ENCODE assay signal across 9 cellular contexts in genomic region chr12:124516850-124517249, GRCh38. TPM values are rescaled to one million over a fixed set of nuclear protein-coding genes. Genes with fewer than 3 reads are reported as not detected.
A peak's percentile ranks its signal among the peaks of the same experiment; 100 is the strongest.
DNase-seq lines count a peak whose midpoint lies in the region; ATAC-seq and TF ChIP-seq lines count a peak whose summit lies in the region.
"Had no signal": no experiment of that assay in that cellular context is flagged by ENCODE, and none has a peak within 500 bp of the region (broad histone marks: within the 10 kb centered on the region; RNA-seq: fewer than 3 reads in every experiment).

No MANE protein-coding gene starts in this region.

- TF ChIP-seq CTCF in Panc1 (IDR thresholded peaks at IDR 0.05): no peak
- no peak for TF ChIP-seq CTCF in tibial artery (IDR thresholded peaks at IDR 0.05)

- peak overlapping the region; percentile 83 for H3K27ac ChIP-seq in Panc1 (ENCODE audit: low read length)
- H3K27ac ChIP-seq in duodenal mucosa (ENCODE audit: low read depth, low read length): peak overlapping the region; percentile 65
- H3K27ac ChIP-seq in muscle layer of colon (ENCODE audit: low read depth, low read length): peak overlapping the region; percentile 99
- peak overlapping the region; percentile 98 to 99 for H3K27ac ChIP-seq in tibial artery

- H3K27me3 ChIP-seq in Panc1 (ENCODE audit: control insufficient read depth, insufficient read depth, low read length): no peaks in the 10 kb centered on the region
- no peaks in the 10 kb centered on the region for H3K27me3 ChIP-seq in duodenal mucosa (ENCODE audit: control insufficient read depth in 1 of 2, insufficient read depth in 2 of 2, low read length in 2 of 2)
- H3K27me3 ChIP-seq in muscle layer of colon (ENCODE audit: control insufficient read depth in 1 of 2, insufficient read depth in 2 of 2, low read length in 2 of 2): no peaks in the 10 kb centered on the region
- H3K27me3 ChIP-seq in tibial artery: no peaks in the 10 kb centered on the region
- no peaks in the 10 kb centered on the region for H3K27me3 ChIP-seq in HAP-1 (ENCODE audit: low read depth)

- CTCF ChIA-PET in Panc1 (lab: Charles Lee): no interaction called here

- peak overlapping the region; percentile 32 to 34 for H3K9ac ChIP-seq in duodenal mucosa (ENCODE audit: low read depth in 1 of 2, low read length in 2 of 2)
- peak overlapping the region; percentile 26 for H3K9ac ChIP-seq in muscle layer of colon (ENCODE audit: low read length)

- no peaks in the 10 kb centered on the region for H3K9me3 ChIP-seq in Panc1 (ENCODE audit: control insufficient read depth, insufficient read depth, low read depth, low read length)
- no peaks in the 10 kb centered on the region for H3K9me3 ChIP-seq in duodenal mucosa (ENCODE audit: control insufficient read depth in 1 of 2, low read length in 2 of 2)
- H3K9me3 ChIP-seq in muscle layer of colon (ENCODE audit: low read length): no peaks in the 10 kb centered on the region
- H3K9me3 ChIP-seq in tibial artery: no peaks in the 10 kb centered on the region
- H3K9me3 ChIP-seq in HAP-1: no peaks in the 10 kb centered on the region

- POLR2A ChIA-PET in Panc1 (lab: Charles Lee): no interaction called here

- H3K4me3 ChIP-seq in Panc1 (ENCODE audit: low read depth in 2 of 2, low read length in 2 of 2) (peak overlapping the region; percentile 62 to 75), duodenal mucosa (ENCODE audit: low read depth in 1 of 2, low read length in 2 of 2) (peak overlapping the region; percentile 54 to 55), muscle layer of colon (ENCODE audit: low read depth in 1 of 2, low read length in 2 of 2) (peak overlapping the region; percentile 41 to 43), tibial artery (peak overlapping the region; percentile 50 to 64), HAP-1 (no peak overlapping the region)

- no peak for DNase-seq in Panc1 (ENCODE audit: low read depth, low spot score)
- DNase-seq in tibial artery: no peak
- no peak for DNase-seq in Kasumi-1 (lab: John Stamatoyannopoulos, UW)
- DNase-seq in HAP-1 (ENCODE audit: low spot score in 2 of 2): no peak
- no peak for DNase-seq in NCI-H1694 treated with DMSO at 0.1 percent for 48 hours (lab: John Stamatoyannopoulos, UW)
- DNase-seq: activated T-cell treated with anti-CD3 and anti-CD28 coated beads, Interleukin-2, amount 50 U/mL, for 4 hours; GDM1 had no signal

- ATAC-seq in Panc1: no peak
- ATAC-seq: activated T-cell treated with anti-CD3 and anti-CD28 coated beads, Interleukin-2, amount 50 U/mL, for 4 hours had no signal

- BruUV-seq in Panc1 (replicated peaks; lab: Mats Ljungman, UMichigan): TSS peak; percentile 53

- H3K36me3 ChIP-seq in Panc1 (ENCODE audit: control insufficient read depth, insufficient read depth, low read length) (no peaks in the 10 kb centered on the region), duodenal mucosa (ENCODE audit: control insufficient read depth in 1 of 2, insufficient read depth in 2 of 2, low read length in 2 of 2) (peaks cover 2 to 11% of the 10 kb centered on the region in 2 donors), muscle layer of colon (ENCODE audit: insufficient read depth, low read length) (peaks cover 4% of the 10 kb centered on the region), tibial artery (no peaks in the 10 kb centered on the region), HAP-1 (replicated peaks) (no peaks in the 10 kb centered on the region; the same call in 1 of the 2 replicates)

- peaks cover 81% of the 10 kb centered on the region for H3K4me1 ChIP-seq in Panc1 (ENCODE audit: control insufficient read depth, insufficient read depth, low read length)
- H3K4me1 ChIP-seq in duodenal mucosa (ENCODE audit: control insufficient read depth in 1 of 2, insufficient read depth in 2 of 2, low read length in 2 of 2): peaks cover 54 to 55% of the 10 kb centered on the region in 2 donors
- peaks cover 80% of the 10 kb centered on the region for H3K4me1 ChIP-seq in muscle layer of colon (ENCODE audit: insufficient read depth, low read length)
- peaks cover 18 to 90% (median 77%) of the 10 kb centered on the region in 4 donors for H3K4me1 ChIP-seq in tibial artery
- H3K4me1 ChIP-seq in HAP-1: peaks cover 33% of the 10 kb centered on the region

- in situ Hi-C loops in Panc1 (cut with HindIII; ENCODE audit: low pct_unique_long_range_greater_than_20kb, low sequenced_read_pairs) (no loop called here), HAP-1 (cut with MboI; ENCODE audit: low sequenced_read_pairs) (no loop called here)

- intact Hi-C loops in Panc1 (cut with micrococcal nuclease; ENCODE audit: unreplicated experiment) (no loop called here), tibial artery (cut with DNase I; ENCODE audit: low total_unique reads) (loop anchor here (10.0 kb wide), 1 partner anchor 152 kb away; no protein-coding TSS in a partner anchor)

RNA-seq across cellular contexts. Expression of gene NCOR2, which starts 50.6 kb away (rescaled TPM):
- total RNA-seq in Panc1 (2021; ENCODE audit: unreplicated experiment): 461 TPM
- polyA plus RNA-seq in Panc1 (2012; ENCODE audit: insufficient read length): 441 TPM
